In the genomic region with DNA sequence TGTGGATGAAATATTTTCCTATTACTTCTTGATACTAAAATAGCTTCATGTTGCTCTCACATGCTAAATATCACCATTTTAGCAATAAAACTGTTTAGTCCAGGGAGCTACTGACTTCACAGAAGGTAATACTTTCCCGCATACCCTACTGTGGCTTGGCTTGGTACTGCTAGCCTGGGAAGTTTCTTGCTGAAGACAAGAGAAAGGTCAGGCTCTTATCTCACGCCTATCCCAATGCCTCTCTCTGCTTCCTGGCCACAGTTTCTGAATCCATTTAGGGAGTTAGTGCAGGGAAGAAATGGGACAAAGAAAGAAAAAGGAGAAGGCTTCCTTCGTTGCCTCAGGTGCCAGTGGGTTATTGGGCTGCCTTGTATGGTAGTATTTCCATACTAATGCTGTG, we compare ENCODE assay signal across 35 cellular contexts.
"Had no signal": no experiment of that assay in that cellular context is flagged by ENCODE, and none has a peak within 500 bp of the region (broad histone marks: within the 10 kb centered on the region; RNA-seq: fewer than 3 reads in every experiment).

No MANE protein-coding gene starts in this region.

- DNase-seq: activated B cell treated with CpG ODN at 0.5 μM for 24 hours; activated CD4-positive, alpha-beta memory T cell treated with anti-CD3 and anti-CD28 coated beads for 36 hours; activated CD4-positive, alpha-beta T cell treated with anti-CD3 and anti-CD28 coated beads for 4 hours; activated CD4-positive, alpha-beta T cell treated with anti-CD3 and anti-CD28 coated beads, Interleukin-2, amount 10 ng/mL, durations not matched to agents 24 days and 14 days; activated CD4-positive, alpha-beta T cell treated with anti-CD3 and anti-CD28 coated beads, Interleukin-2, amount 50 U/mL, for 1 hour; activated CD4-positive, alpha-beta T cell treated with anti-CD3 and anti-CD28 coated beads, Interleukin-2, amount 50 U/mL, for 4 hours; activated CD4-positive, CD25-positive, alpha-beta regulatory T cell treated with anti-CD3 and anti-CD28 coated beads, Interleukin-2, amount 50 U/mL, for 72 hours; activated CD8-positive, alpha-beta memory T cell treated with anti-CD3 and anti-CD28 coated beads, Interleukin-2, amount 50 U/mL, for 4 hours; activated CD8-positive, alpha-beta T cell treated with anti-CD3 and anti-CD28 coated beads for 36 hours; activated effector memory CD4-positive, alpha-beta T cell treated with anti-CD3 and anti-CD28 coated beads, Interleukin-2, amount 50 U/mL, for 16 hours; activated gamma-delta T cell treated with Interleukin-2 at 50 U/mL for 16 hours; activated naive CD4-positive, alpha-beta T cell; activated naive CD4-positive, alpha-beta T cell treated with anti-CD3 and anti-CD28 coated beads for 36 hours; activated naive CD4-positive, alpha-beta T cell treated with anti-CD3 and anti-CD28 coated beads, Interleukin-2, amount 50 U/mL, for 16 hours; activated naive CD8-positive, alpha-beta T cell treated with anti-CD3 and anti-CD28 coated beads for 36 hours; activated T-cell treated with anti-CD3 and anti-CD28 coated beads for 4 hours; activated T-cell treated with anti-CD3 and anti-CD28 coated beads, Interleukin-2, amount 50 U/mL, for 1 hour; activated T-cell treated with anti-CD3 and anti-CD28 coated beads, Interleukin-2, amount 50 U/mL, for 4 hours; activated T-cell treated with anti-CD3 and anti-CD28 coated beads, Interleukin-2, amount 50 U/mL, for 72 hours; adrenal gland; amniotic stem cell; aorta; body of pancreas; brain microvascular endothelial cell; central memory CD4-positive, alpha-beta T cell; T-helper 1 cell; T-helper 2 cell; T-helper 9 cell had no signal

- H3K27ac Mint-ChIP-seq: activated B cell treated with CpG ODN at 0.5 μM for 24 hours; activated CD4-positive, alpha-beta memory T cell treated with anti-CD3 and anti-CD28 coated beads for 36 hours; activated CD4-positive, alpha-beta T cell treated with anti-CD3 and anti-CD28 coated beads, Interleukin-2, amount 10 ng/mL, durations not matched to agents 24 days and 14 days; activated CD8-positive, alpha-beta T cell treated with anti-CD3 and anti-CD28 coated beads for 36 hours; activated naive CD4-positive, alpha-beta T cell treated with anti-CD3 and anti-CD28 coated beads for 36 hours; activated naive CD4-positive, alpha-beta T cell treated with anti-CD3 and anti-CD28 coated beads, Interleukin-2, amount 50 U/mL, for 72 hours; activated naive CD8-positive, alpha-beta T cell treated with anti-CD3 and anti-CD28 coated beads for 36 hours; activated T-cell treated with anti-CD3 and anti-CD28 coated beads, Interleukin-2, amount 50 U/mL, for 72 hours; activated T-helper 1 cell treated with anti-CD3 and anti-CD28 coated beads, Interleukin-12 subunit alpha, Interleukin-12 subunit beta, Interleukin-2, Interleukin-4 antibody, amounts not matched to agents 30 ng/mL and 10 ng/mL and 1 ng/mL, durations not matched to agents 14 hours and 24 hours and 36 hours; activated T-helper 17 cell treated with anti-CD3 and anti-CD28 coated beads, Interleukin-2, amount 50 U/mL, for 72 hours; T-helper 1 cell treated with Interleukin-12 subunit alpha and Interleukin-12 subunit beta and Interleukin-4 antibody, amounts not matched to agents 30 μg/mL and 1 μg/mL, for 36 hours; T-helper 2 cell treated with Interferon-gamma antibody and Interleukin-4, amounts not matched to agents 5 μg/mL and 100 μg/mL, for 36 hours had no signal

- H3K9me3 Mint-ChIP-seq: activated B cell treated with CpG ODN at 0.5 μM for 24 hours; activated CD8-positive, alpha-beta T cell treated with anti-CD3 and anti-CD28 coated beads for 36 hours; activated naive CD8-positive, alpha-beta T cell treated with anti-CD3 and anti-CD28 coated beads for 36 hours had no signal

- H3K4me3 Mint-ChIP-seq: activated B cell treated with CpG ODN at 0.5 μM for 24 hours; activated CD4-positive, alpha-beta memory T cell treated with anti-CD3 and anti-CD28 coated beads for 36 hours; activated CD4-positive, alpha-beta T cell treated with anti-CD3 and anti-CD28 coated beads, Interleukin-2, amount 10 ng/mL, durations not matched to agents 24 days and 14 days; activated CD8-positive, alpha-beta T cell treated with anti-CD3 and anti-CD28 coated beads for 36 hours; activated naive CD4-positive, alpha-beta T cell treated with anti-CD3 and anti-CD28 coated beads for 36 hours; activated naive CD8-positive, alpha-beta T cell treated with anti-CD3 and anti-CD28 coated beads for 36 hours; activated T-cell treated with anti-CD3 and anti-CD28 coated beads, Interleukin-2, amount 50 U/mL, for 4 hours; activated T-cell treated with anti-CD3 and anti-CD28 coated beads, Interleukin-2, amount 50 U/mL, for 72 hours; activated T-helper 1 cell treated with anti-CD3 and anti-CD28 coated beads, Interleukin-12 subunit alpha, Interleukin-12 subunit beta, Interleukin-2, Interleukin-4 antibody, amounts not matched to agents 30 ng/mL and 10 ng/mL and 1 ng/mL, durations not matched to agents 14 hours and 24 hours and 36 hours; activated T-helper 17 cell treated with anti-CD3 and anti-CD28 coated beads, Interleukin-2, amount 50 U/mL, for 72 hours; T-helper 1 cell treated with Interleukin-12 subunit alpha and Interleukin-12 subunit beta and Interleukin-4 antibody, amounts not matched to agents 30 μg/mL and 1 μg/mL, for 36 hours; T-helper 2 cell treated with Interferon-gamma antibody and Interleukin-4, amounts not matched to agents 5 μg/mL and 100 μg/mL, for 36 hours had no signal

- H3K4me1 ChIP-seq: adrenal gland, body of pancreas, breast epithelium had no signal

- H3K27me3 ChIP-seq: adrenal gland, body of pancreas, brain microvascular endothelial cell, breast epithelium had no signal

- H3K4me1 Mint-ChIP-seq: activated B cell treated with CpG ODN at 0.5 μM for 24 hours; activated CD4-positive, alpha-beta T cell treated with anti-CD3 and anti-CD28 coated beads, Interleukin-2, amount 10 ng/mL, durations not matched to agents 24 days and 14 days; activated naive CD8-positive, alpha-beta T cell treated with anti-CD3 and anti-CD28 coated beads for 36 hours; activated T-helper 17 cell treated with anti-CD3 and anti-CD28 coated beads, Interleukin-2, amount 50 U/mL, for 72 hours had no signal

- H3K9me3 ChIP-seq: adrenal gland, body of pancreas, breast epithelium had no signal

- H3K27ac ChIP-seq: adrenal gland, body of pancreas, brain microvascular endothelial cell, breast epithelium, VCaP had no signal

- H3K4me3 ChIP-seq: adrenal gland, body of pancreas, breast epithelium had no signal

- H3K36me3 ChIP-seq: adrenal gland, brain microvascular endothelial cell, breast epithelium had no signal

- H3K27me3 Mint-ChIP-seq: activated B cell treated with CpG ODN at 0.5 μM for 24 hours; activated CD4-positive, alpha-beta memory T cell treated with anti-CD3 and anti-CD28 coated beads for 36 hours; activated CD4-positive, alpha-beta T cell treated with anti-CD3 and anti-CD28 coated beads, Interleukin-2, amount 10 ng/mL, durations not matched to agents 24 days and 14 days; activated CD8-positive, alpha-beta T cell treated with anti-CD3 and anti-CD28 coated beads for 36 hours; activated naive CD8-positive, alpha-beta T cell treated with anti-CD3 and anti-CD28 coated beads for 36 hours; activated T-helper 17 cell treated with anti-CD3 and anti-CD28 coated beads, Interleukin-2, amount 50 U/mL, for 72 hours had no signal

- H3K36me3 Mint-ChIP-seq: activated CD4-positive, alpha-beta memory T cell treated with anti-CD3 and anti-CD28 coated beads for 36 hours; activated naive CD4-positive, alpha-beta T cell treated with anti-CD3 and anti-CD28 coated beads, Interleukin-2, amount 50 U/mL, for 72 hours; activated naive CD8-positive, alpha-beta T cell treated with anti-CD3 and anti-CD28 coated beads for 36 hours had no signal

- ATAC-seq: activated CD8-positive, alpha-beta T cell treated with anti-CD3 and anti-CD28 coated beads for 36 hours; activated naive CD4-positive, alpha-beta T cell treated with anti-CD3 and anti-CD28 coated beads, Interleukin-2, amount 50 U/mL, for 72 hours; activated T-cell treated with anti-CD3 and anti-CD28 coated beads, Interleukin-2, amount 50 U/mL, for 4 hours; activated T-cell treated with anti-CD3 and anti-CD28 coated beads, Interleukin-2, amount 50 U/mL, for 72 hours; activated T-helper 17 cell treated with anti-CD3 and anti-CD28 coated beads, Interleukin-2, amount 50 U/mL, for 72 hours; body of pancreas had no signal
